ENCODE assay signal across 9 cellular contexts in genomic region chr20:22535483-22535882, GRCh38. TPM values are rescaled to one million over a fixed set of nuclear protein-coding genes. Genes with fewer than 3 reads are reported as not detected.
"Had no signal": no experiment of that assay in that cellular context is flagged by ENCODE, and none has a peak within 500 bp of the region (broad histone marks: within the 10 kb centered on the region; RNA-seq: fewer than 3 reads in every experiment).

No MANE protein-coding gene starts in this region.

- H3K27ac ChIP-seq: GM23248 had no signal

- H3K4me1 ChIP-seq: HAP-1 had no signal

- ATAC-seq: HCT116 had no signal

- H3K36me3 ChIP-seq: HAP-1 had no signal

- H3K4me3 ChIP-seq: GM23248, HAP-1 had no signal

- H2AFZ ChIP-seq: GM23248 had no signal

- H3K9ac ChIP-seq: GM23248 had no signal

- FAIRE-seq: HTR-8/SVneo had no signal

- DNase-seq: GM23248, GOT3, H7, HFFc6, KBM-7 had no signal

- H3K9me3 ChIP-seq: HAP-1 had no signal

RNA-seq across cellular contexts. Expression of gene FOXA2, which starts 48.9 kb away (rescaled TPM):
- total RNA-seq: GM23248, HFFc6 had no signal
- polyA plus RNA-seq: GM23248, IgD-negative memory B cell had no signal
